ENCODE assay signal across 18 cellular contexts in genomic region chr18:74430811-74431571, GRCh38.
DNase-seq lines count a peak whose midpoint lies in the region; TF ChIP-seq lines count a peak whose summit lies in the region.
"Had no signal": no experiment of that assay in that cellular context is flagged by ENCODE, and none has a peak within 500 bp of the region (broad histone marks: within the 10 kb centered on the region; RNA-seq: fewer than 3 reads in every experiment).

No MANE protein-coding gene starts in this region.

- H3K9me3 Mint-ChIP-seq in nephron progenitor cell, result peaks cover 7% of the 10 kb centered on the region

- H3K4me3 ChIP-seq in BLaER1 treated with 17β-estradiol and CSF1 and Interleukin-3, amounts not matched to agents 10 nM and 100 nM, result no peak overlapping the region
- no peak overlapping the region for H3K4me3 ChIP-seq in coronary artery

- H3K9me3 ChIP-seq in BLaER1 treated with 17β-estradiol and CSF1 and Interleukin-3, amounts not matched to agents 10 nM and 100 nM (replicated peaks in 1 of 11), result peaks cover 18 to 22% (median 21%) of the 10 kb centered on the region in 11 experiments
- H3K9me3 ChIP-seq: SK-N-SH had no signal

- H3K36me3 Mint-ChIP-seq in nephron progenitor cell (ENCODE audit: low read depth), result no peaks in the 10 kb centered on the region

- peak overlapping the region in 4 of 11 experiments; percentile 9 to 52 (median 41); a peak in 5 of 22 replicates for H3K9ac ChIP-seq in BLaER1 treated with 17β-estradiol and CSF1 and Interleukin-3, amounts not matched to agents 10 nM and 100 nM
- H3K9ac ChIP-seq: SK-N-SH had no signal

- H3K27ac Mint-ChIP-seq in nephron progenitor cell, result peak overlapping the region; percentile 50
- H3K27ac Mint-ChIP-seq: HFFc6 had no signal

- no peak for TF ChIP-seq CTCF in nephron progenitor cell (IDR thresholded peaks at IDR 0.05)
- no peak for TF ChIP-seq CTCF in coronary artery (IDR thresholded peaks at IDR 0.05)

- H3K27me3 Mint-ChIP-seq in nephron progenitor cell (ENCODE audit: low read depth, poor library complexity), result peaks cover 35% of the 10 kb centered on the region

- peaks cover 7 to 46% (median 44%) of the 10 kb centered on the region in 10 experiments; a peak in 18 of 20 replicates for H3K4me1 ChIP-seq in BLaER1 treated with 17β-estradiol and CSF1 and Interleukin-3, amounts not matched to agents 10 nM and 100 nM

- H3K27ac ChIP-seq in BLaER1 treated with 17β-estradiol and CSF1 and Interleukin-3, amounts not matched to agents 10 nM and 100 nM, result peak overlapping the region in 7 of 11 experiments; percentile 1 to 58 (median 27); a peak in 9 of 22 replicates
- no peak overlapping the region for H3K27ac ChIP-seq in coronary artery
- H3K27ac ChIP-seq: HL-60 had no signal

- H3K4me1 Mint-ChIP-seq in nephron progenitor cell, result peaks cover 44% of the 10 kb centered on the region

- H3K4me2 ChIP-seq in BLaER1 treated with 17β-estradiol and CSF1 and Interleukin-3, amounts not matched to agents 10 nM and 100 nM, result peak overlapping the region in 9 of 11 experiments; percentile 31 to 83 (median 49); a peak in 18 of 22 replicates
- H3K4me2 ChIP-seq: SK-N-SH had no signal

- peaks cover 0 to 24% (median 14%) of the 10 kb centered on the region in 11 experiments; a peak in 17 of 22 replicates for H3K36me3 ChIP-seq in BLaER1 treated with 17β-estradiol and CSF1 and Interleukin-3, amounts not matched to agents 10 nM and 100 nM

- H3K27me3 ChIP-seq in BLaER1 treated with 17β-estradiol and CSF1 and Interleukin-3, amounts not matched to agents 10 nM and 100 nM, result no peaks in the 10 kb centered on the region

- no peak overlapping the region for H3K4me3 Mint-ChIP-seq in nephron progenitor cell
- H3K4me3 Mint-ChIP-seq: HFFc6 had no signal

- no peaks in the 10 kb centered on the region for H4K20me1 ChIP-seq in BLaER1 treated with 17β-estradiol and CSF1 and Interleukin-3, amounts not matched to agents 10 nM and 100 nM

- peak; percentile 31 to 71 for DNase-seq in NCI-H524 (lab: John Stamatoyannopoulos, UW)
- DNase-seq in RPMI8226, result peak; percentile 36
- no peak for DNase-seq in nephron progenitor cell
- DNase-seq in coronary artery (ENCODE audit: low spot score), result no peak
- DNase-seq in effector CD8-positive, alpha-beta T cell (lab: John Stamatoyannopoulos, UW), result no peak
- DNase-seq in NCI-H1694 treated with DMSO at 0.1 percent for 48 hours (lab: John Stamatoyannopoulos, UW), result no peak
- DNase-seq: C1 segment of cervical spinal cord; DND-41; HFFc6; NCI-H1436; NCI-H2029; NCI-H510A; NK-92 treated with Interleukin-12 subunit alpha and Interleukin-12 subunit beta, amount 100 ng/mL, for 24 hours; SHP77; SK-N-SH; T-helper 1 cell had no signal

Comparison
In these comparisons a context has a peak if more than half of its experiments do, and no peak if none do; other contexts are left out.
1. H3K27ac ChIP-seq: peak in BLaER1 treated with 17β-estradiol and CSF1 and Interleukin-3, amounts not matched to agents 10 nM and 100 nM (7 of 11); none in coronary artery (0 of 2).
2. DNase-seq: peak in NCI-H524 (2 of 2) and RPMI8226 (single experiment); none in nephron progenitor cell (single experiment), coronary artery (single experiment), effector CD8-positive, alpha-beta T cell (single experiment) and NCI-H1694 treated with DMSO at 0.1 percent for 48 hours (single experiment).